In genomic region chr22:46663436-46664100, GRCh38 we compare ENCODE assay signal across 25 cellular contexts.
"Had no signal": no experiment of that assay in that cellular context is flagged by ENCODE, and none has a peak within 500 bp of the region (broad histone marks: within the 10 kb centered on the region; RNA-seq: fewer than 3 reads in every experiment).

No MANE protein-coding gene starts in this region.

- H3K4me3 ChIP-seq: colonic mucosa, lower lobe of right lung, neural progenitor cell, psoas muscle, sigmoid colon, skin epidermis, stomach, thoracic aorta, transverse colon had no signal

- H3K27ac ChIP-seq: colonic mucosa, lower lobe of right lung, neural progenitor cell, parathyroid adenoma, psoas muscle, sigmoid colon, skin epidermis, stomach, thoracic aorta, transverse colon had no signal

- H3K4me1 ChIP-seq: lower lobe of right lung, neural progenitor cell, sigmoid colon had no signal

- H3K4me3 Mint-ChIP-seq: memory B cell; mesothelial cell of epicardium; natural killer cell treated with Interleukin-12 subunit alpha and Interleukin-12 subunit beta and Interleukin-15 and Interleukin-18, amount 100 ng/mL, for 72 hours; neural progenitor cell had no signal

- H3K36me3 Mint-ChIP-seq: mesothelial cell of epicardium; natural killer cell treated with Interleukin-12 subunit alpha and Interleukin-12 subunit beta and Interleukin-15 and Interleukin-18, amount 100 ng/mL, for 72 hours; neural progenitor cell had no signal

- H3K27ac Mint-ChIP-seq: memory B cell; mesothelial cell of epicardium; natural killer cell treated with Interleukin-12 subunit alpha and Interleukin-12 subunit beta and Interleukin-15 and Interleukin-18, amount 100 ng/mL, for 72 hours; neural progenitor cell had no signal

- H3K9me3 Mint-ChIP-seq: memory B cell; mesothelial cell of epicardium; natural killer cell treated with Interleukin-12 subunit alpha and Interleukin-12 subunit beta and Interleukin-15 and Interleukin-18, amount 100 ng/mL, for 72 hours; neural progenitor cell had no signal

- H3K9me3 ChIP-seq: colonic mucosa, lower lobe of right lung, psoas muscle, sigmoid colon, stomach, thoracic aorta, transverse colon had no signal

- H3K9ac ChIP-seq: neural progenitor cell, parathyroid adenoma had no signal

- H3K27me3 ChIP-seq: colonic mucosa, neural progenitor cell, sigmoid colon, stomach, transverse colon had no signal

- H3K27me3 Mint-ChIP-seq: memory B cell; natural killer cell treated with Interleukin-12 subunit alpha and Interleukin-12 subunit beta and Interleukin-15 and Interleukin-18, amount 100 ng/mL, for 72 hours had no signal

- H3K4me2 ChIP-seq: neural progenitor cell had no signal

- DNase-seq: colonic mucosa; dermis blood vessel endothelial cell; erythroblast; foreskin melanocyte; head of caudate nucleus; hypothalamus; kidney glomerular epithelial cell; lower lobe of right lung; occipital lobe; psoas muscle; retina; sigmoid colon; stimulated activated CD4-positive, alpha-beta T cell treated with anti-CD3 and anti-CD28 coated beads, Interleukin-2, amount 100 ng/mL, for 24 hours; stimulated activated naive CD4-positive, alpha-beta T cell; stomach; substantia nigra; transverse colon had no signal

- H3K36me3 ChIP-seq: colonic mucosa, neural progenitor cell had no signal

- ATAC-seq: left lobe of liver; lower lobe of right lung; natural killer cell treated with Interleukin-12 subunit alpha and Interleukin-12 subunit beta and Interleukin-15 and Interleukin-18, amount 100 ng/mL, for 72 hours; psoas muscle had no signal
